8 cellular contexts compared by ENCODE assay signal in the genomic region with DNA sequence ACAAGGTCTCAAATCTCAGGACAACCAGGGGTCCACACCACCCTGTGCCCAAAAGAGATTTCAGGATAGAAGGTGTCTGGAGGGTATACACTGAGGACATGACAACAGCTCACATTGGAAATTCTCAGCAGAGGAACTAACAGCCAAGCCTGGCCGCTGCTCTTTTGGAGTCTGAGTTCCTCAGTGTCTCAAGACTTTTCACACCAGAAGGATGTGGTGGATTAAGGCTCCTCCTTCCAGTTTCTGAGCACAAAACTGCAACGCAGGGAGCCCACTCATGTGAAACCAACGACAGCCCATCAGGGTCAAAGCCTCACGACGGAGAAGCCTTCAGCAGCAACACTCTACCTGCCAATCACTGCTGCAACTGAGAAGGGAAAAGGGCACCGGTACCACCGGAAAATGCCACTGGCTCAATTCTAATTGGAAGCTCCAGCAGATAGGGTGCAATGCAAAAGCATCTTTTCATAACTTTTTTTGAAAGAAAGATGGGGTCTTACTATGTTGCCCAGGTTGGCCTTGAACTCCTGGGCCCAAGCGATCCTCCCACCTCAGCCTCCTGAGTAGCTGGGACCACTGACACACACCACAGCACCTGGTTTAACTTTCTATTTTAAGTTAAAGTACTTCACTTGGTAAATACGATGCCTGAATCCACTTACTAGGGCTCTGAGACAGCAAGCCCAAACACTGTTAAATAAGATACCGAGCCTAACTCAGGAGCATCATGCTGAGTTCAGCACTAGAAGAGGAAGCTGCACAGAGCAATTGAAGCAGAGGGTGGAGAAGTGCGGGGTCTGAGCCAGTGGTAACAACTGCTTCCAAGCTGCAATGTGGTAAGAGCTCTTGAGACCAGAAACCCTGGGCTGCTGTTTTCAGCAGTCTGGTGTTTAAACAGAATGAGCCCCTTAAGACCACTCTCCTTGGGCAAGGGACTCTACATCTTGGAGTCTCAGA. TPM values are rescaled to one million over a fixed set of nuclear protein-coding genes. Genes with fewer than 3 reads are reported as not detected.
DNase-seq lines count a peak whose midpoint lies in the region; ATAC-seq and TF ChIP-seq lines count a peak whose summit lies in the region.

No MANE protein-coding gene starts in this region.

- H3K4me1 ChIP-seq in DOHH2 (ENCODE audit: control insufficient read depth, low read length) (peaks cover 40% of the 10 kb centered on the region), colonic mucosa (no peaks in the 10 kb centered on the region)

- H3K9me2 ChIP-seq in DOHH2 (replicated peaks; ENCODE audit: control insufficient read depth, low read length), result no peaks in the 10 kb centered on the region

- H3K9me3 ChIP-seq in DOHH2 (ENCODE audit: control insufficient read depth, insufficient read depth, low read length), result no peaks in the 10 kb centered on the region
- no peaks in the 10 kb centered on the region for H3K9me3 ChIP-seq in colonic mucosa

- H3K9ac ChIP-seq in colonic mucosa (ENCODE audit: low read depth in 2 of 2, low read length in 2 of 2), result peak overlapping the region in 1 of 2 donors; percentile 26

- DNase-seq in NOMO-1 treated with DMSO at 0.1 percent for 48 hours (lab: John Stamatoyannopoulos, UW; ENCODE audit: unreplicated experiment) (peak; percentile 82), colonic mucosa (peak; percentile 35), posterior vena cava (ENCODE audit: low spot score) (peak; percentile 82), COR-L47 (lab: John Stamatoyannopoulos, UW) (no peak), 8988T (no peak)

- intact Hi-C loops in colonic mucosa (cut with DNase I), result no loop called here
- intact Hi-C loops in posterior vena cava (cut with DNase I), result no loop called here

- peaks cover 70% of the 10 kb centered on the region for H4K20me1 ChIP-seq in DOHH2 (ENCODE audit: control insufficient read depth, insufficient read depth, low read depth, low read length)

- peaks cover 98% of the 10 kb centered on the region for H3K79me2 ChIP-seq in DOHH2 (ENCODE audit: control insufficient read depth, low read length)

- H3K36me3 ChIP-seq in DOHH2 (ENCODE audit: control insufficient read depth, low read length) (peaks cover 51% of the 10 kb centered on the region), colonic mucosa (no peaks in the 10 kb centered on the region)

- H3K27me3 ChIP-seq in DOHH2 (ENCODE audit: control insufficient read depth, low read length), result no peaks in the 10 kb centered on the region
- no peaks in the 10 kb centered on the region for H3K27me3 ChIP-seq in colonic mucosa

- H3K4me3 ChIP-seq in DOHH2 (ENCODE audit: low read length) (peak overlapping the region; percentile 12; the same call in 1 of the 2 replicates), colonic mucosa (no peak overlapping the region)

- H3K27ac ChIP-seq in DOHH2 (ENCODE audit: low read depth, low read length) (no peak overlapping the region), colonic mucosa (peak overlapping the region; percentile 39)

- H3F3A ChIP-seq in DOHH2 (ENCODE audit: control insufficient read depth, insufficient read depth), result no peaks in the 10 kb centered on the region

- peak; percentile 53 for ATAC-seq in GM21717 (IDR thresholded peaks at IDR 0.05; ENCODE audit: unreplicated experiment)
- ATAC-seq in HG03097 (IDR thresholded peaks at IDR 0.05; ENCODE audit: low FRiP score, unreplicated experiment), result no peak

- peak overlapping the region; percentile 44 for H3K4me2 ChIP-seq in DOHH2 (ENCODE audit: low read length)

- TF ChIP-seq CTCF in DOHH2 (IDR thresholded peaks at IDR 0.05; ENCODE audit: low read depth, low read length, poor library complexity, severe bottlenecking) (no peak), colonic mucosa (IDR thresholded peaks at IDR 0.05) (no peak)

RNA-seq across cellular contexts. Expression of a gene that starts 7.8 kb away (rescaled TPM):
- 100 to 1,000 TPM; 397 to 407 TPM for total RNA-seq in colonic mucosa
- total RNA-seq in posterior vena cava, result 100 to 1,000 TPM; 255 to 277 TPM

Comparison
In these comparisons a context has a peak if more than half of its experiments do, and no peak if none do; other contexts are left out.
1. DNase-seq: peak in NOMO-1 treated with DMSO at 0.1 percent for 48 hours (single experiment), colonic mucosa (single experiment) and posterior vena cava (single experiment); none in COR-L47 (single experiment) and 8988T (single experiment).